Comparison of ENCODE assay signal across 1 cellular context in the genomic region with DNA sequence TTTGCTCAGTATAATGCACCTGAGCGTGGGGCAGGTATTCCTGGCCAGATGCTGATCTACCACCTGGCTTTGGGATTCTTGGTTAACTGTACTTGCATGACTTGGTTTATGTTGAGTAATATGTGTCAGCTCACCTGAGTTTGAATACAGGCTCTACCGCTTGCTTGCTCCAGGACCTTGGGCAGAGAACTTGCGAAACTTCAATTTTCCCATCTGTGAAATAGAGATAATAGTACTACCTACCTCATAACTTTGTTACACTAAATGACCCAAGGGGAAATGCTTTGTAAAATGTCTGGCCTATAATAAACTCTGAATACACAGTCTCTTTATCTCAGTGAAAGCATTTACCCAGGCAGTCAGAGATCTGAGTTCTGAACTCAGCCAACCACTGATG.
TF ChIP-seq lines count a peak whose summit lies in the region.

No MANE protein-coding gene starts in this region.

TF ChIP-seq in HepG2, 621 proteins besides CTCF, POLR2A, EP300 and RAD21 (continued from another document):
- TF ChIP-seq, protein P1, sequence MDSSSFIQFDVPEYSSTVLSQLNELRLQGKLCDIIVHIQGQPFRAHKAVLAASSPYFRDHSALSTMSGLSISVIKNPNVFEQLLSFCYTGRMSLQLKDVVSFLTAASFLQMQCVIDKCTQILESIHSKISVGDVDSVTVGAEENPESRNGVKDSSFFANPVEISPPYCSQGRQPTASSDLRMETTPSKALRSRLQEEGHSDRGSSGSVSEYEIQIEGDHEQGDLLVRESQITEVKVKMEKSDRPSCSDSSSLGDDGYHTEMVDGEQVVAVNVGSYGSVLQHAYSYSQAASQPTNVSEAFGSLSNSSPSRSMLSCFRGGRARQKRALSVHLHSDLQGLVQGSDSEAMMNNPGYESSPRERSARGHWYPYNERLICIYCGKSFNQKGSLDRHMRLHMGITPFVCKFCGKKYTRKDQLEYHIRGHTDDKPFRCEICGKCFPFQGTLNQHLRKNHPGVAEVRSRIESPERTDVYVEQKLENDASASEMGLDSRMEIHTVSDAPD (CRISPR knock-in tag; IDR thresholded peaks at IDR 0.05), result 0 out of 2 replicates have a peak, but pooled peaks have one; percentile 44
- peak; percentile 38; the same call in 1 of the 2 replicates for TF ChIP-seq CEBPG (CRISPR knock-in tag; IDR thresholded peaks at IDR 0.05)
- TF ChIP-seq, protein P2, sequence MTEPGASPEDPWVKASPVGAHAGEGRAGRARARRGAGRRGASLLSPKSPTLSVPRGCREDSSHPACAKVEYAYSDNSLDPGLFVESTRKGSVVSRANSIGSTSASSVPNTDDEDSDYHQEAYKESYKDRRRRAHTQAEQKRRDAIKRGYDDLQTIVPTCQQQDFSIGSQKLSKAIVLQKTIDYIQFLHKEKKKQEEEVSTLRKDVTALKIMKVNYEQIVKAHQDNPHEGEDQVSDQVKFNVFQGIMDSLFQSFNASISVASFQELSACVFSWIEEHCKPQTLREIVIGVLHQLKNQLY (CRISPR knock-in tag; IDR thresholded peaks at IDR 0.05), result no peak
- 0 out of 2 replicates have a peak, but pooled peaks have one; percentile 46 for TF ChIP-seq REPIN1 (CRISPR knock-in tag; IDR thresholded peaks at IDR 0.05; ENCODE audit: borderline replicate concordance, low read depth)
- TF ChIP-seq, protein P3, sequence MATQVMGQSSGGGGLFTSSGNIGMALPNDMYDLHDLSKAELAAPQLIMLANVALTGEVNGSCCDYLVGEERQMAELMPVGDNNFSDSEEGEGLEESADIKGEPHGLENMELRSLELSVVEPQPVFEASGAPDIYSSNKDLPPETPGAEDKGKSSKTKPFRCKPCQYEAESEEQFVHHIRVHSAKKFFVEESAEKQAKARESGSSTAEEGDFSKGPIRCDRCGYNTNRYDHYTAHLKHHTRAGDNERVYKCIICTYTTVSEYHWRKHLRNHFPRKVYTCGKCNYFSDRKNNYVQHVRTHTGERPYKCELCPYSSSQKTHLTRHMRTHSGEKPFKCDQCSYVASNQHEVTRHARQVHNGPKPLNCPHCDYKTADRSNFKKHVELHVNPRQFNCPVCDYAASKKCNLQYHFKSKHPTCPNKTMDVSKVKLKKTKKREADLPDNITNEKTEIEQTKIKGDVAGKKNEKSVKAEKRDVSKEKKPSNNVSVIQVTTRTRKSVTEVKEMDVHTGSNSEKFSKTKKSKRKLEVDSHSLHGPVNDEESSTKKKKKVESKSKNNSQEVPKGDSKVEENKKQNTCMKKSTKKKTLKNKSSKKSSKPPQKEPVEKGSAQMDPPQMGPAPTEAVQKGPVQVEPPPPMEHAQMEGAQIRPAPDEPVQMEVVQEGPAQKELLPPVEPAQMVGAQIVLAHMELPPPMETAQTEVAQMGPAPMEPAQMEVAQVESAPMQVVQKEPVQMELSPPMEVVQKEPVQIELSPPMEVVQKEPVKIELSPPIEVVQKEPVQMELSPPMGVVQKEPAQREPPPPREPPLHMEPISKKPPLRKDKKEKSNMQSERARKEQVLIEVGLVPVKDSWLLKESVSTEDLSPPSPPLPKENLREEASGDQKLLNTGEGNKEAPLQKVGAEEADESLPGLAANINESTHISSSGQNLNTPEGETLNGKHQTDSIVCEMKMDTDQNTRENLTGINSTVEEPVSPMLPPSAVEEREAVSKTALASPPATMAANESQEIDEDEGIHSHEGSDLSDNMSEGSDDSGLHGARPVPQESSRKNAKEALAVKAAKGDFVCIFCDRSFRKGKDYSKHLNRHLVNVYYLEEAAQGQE (IDR thresholded peaks at IDR 0.05; ENCODE audit: borderline replicate concordance in 1 of 2, low read depth in 1 of 2, low read length in 2 of 2), result peak in 1 of 2 experiments; percentile 60; a peak in 1 of 4 replicates
- TF ChIP-seq PRDM10 (CRISPR knock-in tag; IDR thresholded peaks at IDR 0.05; ENCODE audit: low read depth), result no peak
- TF ChIP-seq POGZ (CRISPR knock-in tag; IDR thresholded peaks at IDR 0.05), result no peak
- 0 out of 2 replicates have a peak, but pooled peaks have one; percentile 8 for TF ChIP-seq ZBTB33 (CRISPR knock-in tag; IDR thresholded peaks at IDR 0.05)
- TF ChIP-seq, protein P4, sequence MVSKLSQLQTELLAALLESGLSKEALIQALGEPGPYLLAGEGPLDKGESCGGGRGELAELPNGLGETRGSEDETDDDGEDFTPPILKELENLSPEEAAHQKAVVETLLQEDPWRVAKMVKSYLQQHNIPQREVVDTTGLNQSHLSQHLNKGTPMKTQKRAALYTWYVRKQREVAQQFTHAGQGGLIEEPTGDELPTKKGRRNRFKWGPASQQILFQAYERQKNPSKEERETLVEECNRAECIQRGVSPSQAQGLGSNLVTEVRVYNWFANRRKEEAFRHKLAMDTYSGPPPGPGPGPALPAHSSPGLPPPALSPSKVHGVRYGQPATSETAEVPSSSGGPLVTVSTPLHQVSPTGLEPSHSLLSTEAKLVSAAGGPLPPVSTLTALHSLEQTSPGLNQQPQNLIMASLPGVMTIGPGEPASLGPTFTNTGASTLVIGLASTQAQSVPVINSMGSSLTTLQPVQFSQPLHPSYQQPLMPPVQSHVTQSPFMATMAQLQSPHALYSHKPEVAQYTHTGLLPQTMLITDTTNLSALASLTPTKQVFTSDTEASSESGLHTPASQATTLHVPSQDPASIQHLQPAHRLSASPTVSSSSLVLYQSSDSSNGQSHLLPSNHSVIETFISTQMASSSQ (IDR thresholded peaks at IDR 0.05; ENCODE audit: low read depth), result no peak
- TF ChIP-seq, protein P4 (CRISPR knock-in tag; IDR thresholded peaks at IDR 0.05; ENCODE audit: borderline replicate concordance), result no peak
- no peak for TF ChIP-seq HNF4G (IDR thresholded peaks at IDR 0.05; ENCODE audit: borderline replicate concordance, low read depth, low read length)
- TF ChIP-seq HNF4G (CRISPR knock-in tag; IDR thresholded peaks at IDR 0.05; ENCODE audit: borderline replicate concordance, low read depth), result no peak
- peak; percentile 84 for TF ChIP-seq CEBPB (IDR thresholded peaks at IDR 0.05; ENCODE audit: borderline replicate concordance, low read depth, low read length)
